8 cellular contexts compared by ENCODE assay signal in the genomic region with DNA sequence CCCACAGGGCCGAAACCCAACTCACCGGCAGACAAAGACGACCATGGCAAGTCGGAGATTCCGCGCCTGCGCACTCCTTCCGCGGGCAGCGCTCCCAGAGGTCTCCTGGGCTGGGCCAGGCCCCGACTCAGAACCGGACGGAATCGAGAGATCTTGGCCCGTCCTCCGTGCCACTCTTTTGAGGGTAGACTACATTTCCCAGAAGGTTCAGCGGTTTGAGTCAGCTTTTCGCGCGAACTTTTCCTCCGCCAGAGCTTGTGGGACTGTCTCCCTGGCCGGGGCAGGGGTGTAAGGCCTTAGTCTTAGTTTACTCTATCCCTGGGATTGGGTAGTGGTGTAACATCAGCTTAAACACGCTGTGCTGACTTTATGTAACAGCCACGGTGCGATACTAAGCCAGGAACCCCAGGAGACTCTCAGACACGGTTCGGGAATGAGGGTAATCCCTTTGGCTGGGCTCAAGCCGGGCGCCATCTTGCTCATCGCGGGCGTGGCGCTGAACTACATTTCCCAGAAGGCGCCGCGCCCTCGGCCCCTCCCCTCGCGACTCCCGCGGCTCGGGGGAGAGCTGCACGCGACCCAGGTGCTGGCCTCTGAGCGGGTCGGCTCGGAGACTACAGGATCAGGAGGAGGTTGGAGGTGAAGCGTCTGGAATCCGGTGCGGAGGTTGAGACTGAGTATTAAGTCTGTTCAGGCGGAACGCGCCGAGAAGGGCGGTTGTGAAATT.
DNase-seq lines count a peak whose midpoint lies in the region; ATAC-seq and TF ChIP-seq lines count a peak whose summit lies in the region.

A gene (minus strand): TSS at position 78 of the 727 bp plus-strand sequence. CDS start 13,033 bp downstream, outside the sequence.

- DNase-seq in AG09309 (ENCODE audit: low read depth) (peak; percentile 93), NCI-H446 treated with DMSO at 0.1 percent for 48 hours (lab: John Stamatoyannopoulos, UW) (peak; percentile 89), cerebellar nuclear complex (lab: John Stamatoyannopoulos, UW) (peak; percentile 68 to 95), islet precursor cell (peak; percentile 99)
- DNase-seq in activated CD4-positive, CD25-positive, alpha-beta regulatory T cell treated with anti-CD3 and anti-CD28 coated beads, Interleukin-2, amount 50 U/mL, for 72 hours: peak; percentile 93
- DNase-seq in stimulated activated CD4-positive, alpha-beta T cell treated with anti-CD3 and anti-CD28 coated beads, Interleukin-12 subunit alpha, Interleukin-12 subunit beta, amount 100 ng/mL, for 4 hours: peak; percentile 94

- H3K4me3 ChIP-seq in AG09309 (ENCODE audit: control insufficient read depth, low read depth, low read length): peak within 1 kb of the TSS; percentile 92

- no peak for TF ChIP-seq CTCF in AG09309 (IDR thresholded peaks at IDR 0.05; ENCODE audit: control insufficient read depth, insufficient read depth, low read depth, low read length, missing control alignments)

- peak; percentile 89 for ATAC-seq in GM19023 (IDR thresholded peaks at IDR 0.05; ENCODE audit: unreplicated experiment)
- peak; percentile 86 for ATAC-seq in HG03280 (IDR thresholded peaks at IDR 0.05; ENCODE audit: unreplicated experiment)

Comparison
In these comparisons a context has a peak if more than half of its experiments do, and no peak if none do; other contexts are left out.
1. Peak in every context shown above with its lines: DNase-seq, ATAC-seq and H3K4me3 ChIP-seq.